Comparison of ENCODE assay signal across 38 cellular contexts in the genomic region with DNA sequence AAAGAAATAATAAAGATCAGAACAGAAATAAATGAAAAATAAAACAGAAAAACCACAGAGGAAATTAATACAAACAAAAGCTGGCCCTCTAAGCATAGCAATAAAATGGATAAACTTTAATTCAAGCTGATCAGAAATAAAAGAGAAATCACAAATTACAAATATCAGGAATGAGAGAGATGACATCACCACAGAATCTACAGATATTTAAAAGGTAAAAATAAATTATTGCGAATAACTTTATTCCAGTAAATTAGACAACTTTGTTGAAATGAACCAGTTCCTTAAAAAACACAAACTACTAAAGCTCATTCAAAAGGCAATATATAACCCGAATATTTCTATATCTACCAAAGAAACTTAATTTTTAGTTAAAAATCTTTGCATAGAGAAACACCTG.
"Had no signal": no experiment of that assay in that cellular context is flagged by ENCODE, and none has a peak within 500 bp of the region (broad histone marks: within the 10 kb centered on the region; RNA-seq: fewer than 3 reads in every experiment).

No MANE protein-coding gene starts in this region.

- H3K27ac Mint-ChIP-seq: activated CD4-positive, alpha-beta memory T cell treated with anti-CD3 and anti-CD28 coated beads, Interleukin-2, amount 10 ng/mL, durations not matched to agents 7 days and 5 days; activated CD4-positive, alpha-beta T cell treated with anti-CD3 and anti-CD28 coated beads for 36 hours; activated CD4-positive, alpha-beta T cell treated with anti-CD3 and anti-CD28 coated beads, Interleukin-2, amount 10 ng/mL, durations not matched to agents 7 days and 5 days; activated CD8-positive, alpha-beta memory T cell treated with anti-CD3 and anti-CD28 coated beads, Interleukin-2, amount 10 ng/mL, durations not matched to agents 7 days and 5 days; activated CD8-positive, alpha-beta T cell treated with anti-CD3 and anti-CD28 coated beads, Interleukin-2, amount 10 ng/mL, durations not matched to agents 7 days and 5 days; activated naive CD4-positive, alpha-beta T cell treated with anti-CD3 and anti-CD28 coated beads, Interleukin-2, amount 10 ng/mL, durations not matched to agents 7 days and 5 days; activated naive CD4-positive, alpha-beta T cell treated with anti-CD3 and anti-CD28 coated beads, Interleukin-2, amount 50 U/mL, for 24 hours; activated naive CD8-positive, alpha-beta T cell; activated naive CD8-positive, alpha-beta T cell treated with anti-CD3 and anti-CD28 coated beads, Interleukin-2, amount 10 ng/mL, durations not matched to agents 7 days and 5 days; activated naive CD8-positive, alpha-beta T cell treated with anti-CD3 and anti-CD28 coated beads, Interleukin-2, amount 50 U/mL, for 24 hours; activated T-helper 2 cell treated with anti-CD3 and anti-CD28 coated beads, Interferon-gamma antibody, Interleukin-2, Interleukin-4, amounts not matched to agents 10 μg/mL and 5 μg/mL and 100 μg/mL, durations not matched to agents 14 hours and 24 hours and 36 hours; brain; T-helper 1 cell treated with Interleukin-12 subunit alpha and Interleukin-12 subunit beta and Interleukin-4 antibody, amounts not matched to agents 30 μg/mL and 1 μg/mL, for 36 hours; T-helper 2 cell treated with Interferon-gamma antibody and Interleukin-4, amounts not matched to agents 5 μg/mL and 100 μg/mL, for 36 hours had no signal

- FAIRE-seq: bronchial epithelial cell, TTC549 had no signal

- H3K9me3 Mint-ChIP-seq: activated CD4-positive, alpha-beta memory T cell treated with anti-CD3 and anti-CD28 coated beads, Interleukin-2, amount 10 ng/mL, durations not matched to agents 7 days and 5 days; activated CD4-positive, alpha-beta T cell treated with anti-CD3 and anti-CD28 coated beads, Interleukin-2, amount 10 ng/mL, durations not matched to agents 7 days and 5 days; activated naive CD4-positive, alpha-beta T cell treated with anti-CD3 and anti-CD28 coated beads, Interleukin-2, amount 10 ng/mL, durations not matched to agents 7 days and 5 days; activated naive CD4-positive, alpha-beta T cell treated with anti-CD3 and anti-CD28 coated beads, Interleukin-2, amount 50 U/mL, for 24 hours; activated naive CD8-positive, alpha-beta T cell treated with anti-CD3 and anti-CD28 coated beads, Interleukin-2, amount 10 ng/mL, durations not matched to agents 7 days and 5 days; activated T-cell treated with anti-CD3 and anti-CD28 coated beads, Interleukin-2, amount 50 U/mL, for 4 hours; activated T-helper 2 cell treated with anti-CD3 and anti-CD28 coated beads, Interferon-gamma antibody, Interleukin-2, Interleukin-4, amounts not matched to agents 10 μg/mL and 5 μg/mL and 100 μg/mL, durations not matched to agents 14 hours and 24 hours and 36 hours; brain; T-helper 1 cell treated with Interleukin-12 subunit alpha and Interleukin-12 subunit beta and Interleukin-4 antibody, amounts not matched to agents 30 μg/mL and 1 μg/mL, for 36 hours; T-helper 2 cell treated with Interferon-gamma antibody and Interleukin-4, amounts not matched to agents 5 μg/mL and 100 μg/mL, for 36 hours had no signal

- H3K36me3 Mint-ChIP-seq: activated CD8-positive, alpha-beta memory T cell treated with anti-CD3 and anti-CD28 coated beads, Interleukin-2, amount 10 ng/mL, durations not matched to agents 7 days and 5 days; activated naive CD4-positive, alpha-beta T cell treated with anti-CD3 and anti-CD28 coated beads, Interleukin-2, amount 10 ng/mL, durations not matched to agents 7 days and 5 days; activated naive CD4-positive, alpha-beta T cell treated with anti-CD3 and anti-CD28 coated beads, Interleukin-2, amount 50 U/mL, for 24 hours; activated naive CD8-positive, alpha-beta T cell; activated naive CD8-positive, alpha-beta T cell treated with anti-CD3 and anti-CD28 coated beads, Interleukin-2, amount 10 ng/mL, durations not matched to agents 7 days and 5 days; brain had no signal

- H3K4me3 ChIP-seq: ascending aorta, cardiac muscle cell had no signal

- H3K4me1 ChIP-seq: ascending aorta had no signal

- H3K9me3 ChIP-seq: ascending aorta had no signal

- H3K27me3 ChIP-seq: ascending aorta, cardiac muscle cell had no signal

- ATAC-seq: activated CD4-positive, alpha-beta T cell treated with anti-CD3 and anti-CD28 coated beads for 36 hours; activated CD4-positive, CD25-positive, alpha-beta regulatory T cell treated with anti-CD3 and anti-CD28 coated beads, Interleukin-2, amount 50 U/mL, for 24 hours; activated CD8-positive, alpha-beta memory T cell treated with anti-CD3 and anti-CD28 coated beads, Interleukin-2, amount 10 ng/mL, durations not matched to agents 7 days and 5 days; activated CD8-positive, alpha-beta T cell treated with anti-CD3 and anti-CD28 coated beads, Interleukin-2, amount 10 ng/mL, durations not matched to agents 7 days and 5 days; activated naive CD8-positive, alpha-beta T cell treated with anti-CD3 and anti-CD28 coated beads, Interleukin-2, amount 50 U/mL, for 24 hours; activated T-cell treated with anti-CD3 and anti-CD28 coated beads, Interleukin-2, amount 50 U/mL, for 4 hours had no signal

- H3K4me3 Mint-ChIP-seq: activated CD4-positive, alpha-beta memory T cell treated with anti-CD3 and anti-CD28 coated beads, Interleukin-2, amount 10 ng/mL, durations not matched to agents 7 days and 5 days; activated CD4-positive, alpha-beta T cell treated with anti-CD3 and anti-CD28 coated beads for 36 hours; activated CD4-positive, alpha-beta T cell treated with anti-CD3 and anti-CD28 coated beads, Interleukin-2, amount 10 ng/mL, durations not matched to agents 7 days and 5 days; activated CD8-positive, alpha-beta memory T cell treated with anti-CD3 and anti-CD28 coated beads, Interleukin-2, amount 10 ng/mL, durations not matched to agents 7 days and 5 days; activated CD8-positive, alpha-beta T cell treated with anti-CD3 and anti-CD28 coated beads, Interleukin-2, amount 10 ng/mL, durations not matched to agents 7 days and 5 days; activated naive CD4-positive, alpha-beta T cell treated with anti-CD3 and anti-CD28 coated beads, Interleukin-2, amount 10 ng/mL, durations not matched to agents 7 days and 5 days; activated naive CD4-positive, alpha-beta T cell treated with anti-CD3 and anti-CD28 coated beads, Interleukin-2, amount 50 U/mL, for 24 hours; activated naive CD8-positive, alpha-beta T cell; activated naive CD8-positive, alpha-beta T cell treated with anti-CD3 and anti-CD28 coated beads, Interleukin-2, amount 10 ng/mL, durations not matched to agents 7 days and 5 days; activated naive CD8-positive, alpha-beta T cell treated with anti-CD3 and anti-CD28 coated beads, Interleukin-2, amount 50 U/mL, for 24 hours; activated T-cell treated with anti-CD3 and anti-CD28 coated beads, Interleukin-2, amount 50 U/mL, for 4 hours; brain; central memory CD8-positive, alpha-beta T cell; T-helper 1 cell treated with Interleukin-12 subunit alpha and Interleukin-12 subunit beta and Interleukin-4 antibody, amounts not matched to agents 30 μg/mL and 1 μg/mL, for 36 hours; T-helper 2 cell treated with Interferon-gamma antibody and Interleukin-4, amounts not matched to agents 5 μg/mL and 100 μg/mL, for 36 hours had no signal

- DNase-seq: activated CD4-positive, alpha-beta memory T cell treated with anti-CD3 and anti-CD28 coated beads, Interleukin-2, amount 10 ng/mL, durations not matched to agents 7 days and 5 days; activated CD4-positive, alpha-beta T cell treated with anti-CD3 and anti-CD28 coated beads for 1 hour; activated CD4-positive, alpha-beta T cell treated with anti-CD3 and anti-CD28 coated beads for 36 hours; activated CD4-positive, alpha-beta T cell treated with anti-CD3 and anti-CD28 coated beads for 48 hours; activated CD4-positive, alpha-beta T cell treated with anti-CD3 and anti-CD28 coated beads, Interleukin-2, amount 10 ng/mL, durations not matched to agents 7 days and 5 days; activated CD4-positive, alpha-beta T cell treated with anti-CD3 and anti-CD28 coated beads, Interleukin-2, amount 50 U/mL, for 48 hours; activated CD4-positive, CD25-positive, alpha-beta regulatory T cell; activated CD8-positive, alpha-beta memory T cell treated with anti-CD3 and anti-CD28 coated beads for 24 hours; activated CD8-positive, alpha-beta memory T cell treated with anti-CD3 and anti-CD28 coated beads, Interleukin-2, amount 10 ng/mL, durations not matched to agents 7 days and 5 days; activated CD8-positive, alpha-beta memory T cell treated with anti-CD3 and anti-CD28 coated beads, Interleukin-2, amount 50 U/mL, for 48 hours; activated CD8-positive, alpha-beta T cell treated with anti-CD3 and anti-CD28 coated beads, Interleukin-2, amount 10 ng/mL, durations not matched to agents 7 days and 5 days; activated effector memory CD4-positive, alpha-beta T cell treated with Interleukin-2 at 50 U/mL for 16 hours; activated gamma-delta T cell; activated naive CD4-positive, alpha-beta T cell treated with anti-CD3 and anti-CD28 coated beads, Interleukin-2, amount 10 ng/mL, durations not matched to agents 7 days and 5 days; activated naive CD4-positive, alpha-beta T cell treated with Interleukin-2 at 50 U/mL for 16 hours; activated naive CD8-positive, alpha-beta T cell treated with anti-CD3 and anti-CD28 coated beads, Interleukin-2, amount 10 ng/mL, durations not matched to agents 7 days and 5 days; activated naive CD8-positive, alpha-beta T cell treated with anti-CD3 and anti-CD28 coated beads, Interleukin-2, amount 50 U/mL, for 24 hours; activated T-cell treated with anti-CD3 and anti-CD28 coated beads, Interleukin-2, amount 50 U/mL, for 4 hours; amygdala; anterior cingulate cortex; caudate nucleus; cerebellar nuclear complex; T-helper 1 cell; T-helper 2 cell; T-helper 9 cell had no signal

- H3K36me3 ChIP-seq: ascending aorta, cardiac muscle cell had no signal

- H3K4me1 Mint-ChIP-seq: activated CD4-positive, alpha-beta memory T cell treated with anti-CD3 and anti-CD28 coated beads, Interleukin-2, amount 10 ng/mL, durations not matched to agents 7 days and 5 days; activated CD4-positive, alpha-beta T cell treated with anti-CD3 and anti-CD28 coated beads for 36 hours; activated CD4-positive, alpha-beta T cell treated with anti-CD3 and anti-CD28 coated beads, Interleukin-2, amount 10 ng/mL, durations not matched to agents 7 days and 5 days; activated CD8-positive, alpha-beta memory T cell treated with anti-CD3 and anti-CD28 coated beads, Interleukin-2, amount 10 ng/mL, durations not matched to agents 7 days and 5 days; activated naive CD4-positive, alpha-beta T cell treated with anti-CD3 and anti-CD28 coated beads, Interleukin-2, amount 10 ng/mL, durations not matched to agents 7 days and 5 days; activated naive CD4-positive, alpha-beta T cell treated with anti-CD3 and anti-CD28 coated beads, Interleukin-2, amount 50 U/mL, for 24 hours; activated naive CD8-positive, alpha-beta T cell treated with anti-CD3 and anti-CD28 coated beads, Interleukin-2, amount 10 ng/mL, durations not matched to agents 7 days and 5 days; activated naive CD8-positive, alpha-beta T cell treated with anti-CD3 and anti-CD28 coated beads, Interleukin-2, amount 50 U/mL, for 24 hours; brain; central memory CD8-positive, alpha-beta T cell had no signal

- H3K27me3 Mint-ChIP-seq: activated CD4-positive, alpha-beta memory T cell treated with anti-CD3 and anti-CD28 coated beads, Interleukin-2, amount 10 ng/mL, durations not matched to agents 7 days and 5 days; activated CD4-positive, alpha-beta T cell treated with anti-CD3 and anti-CD28 coated beads for 36 hours; activated CD4-positive, alpha-beta T cell treated with anti-CD3 and anti-CD28 coated beads, Interleukin-2, amount 10 ng/mL, durations not matched to agents 7 days and 5 days; activated CD8-positive, alpha-beta memory T cell treated with anti-CD3 and anti-CD28 coated beads, Interleukin-2, amount 10 ng/mL, durations not matched to agents 7 days and 5 days; activated naive CD4-positive, alpha-beta T cell treated with anti-CD3 and anti-CD28 coated beads, Interleukin-2, amount 10 ng/mL, durations not matched to agents 7 days and 5 days; activated naive CD4-positive, alpha-beta T cell treated with anti-CD3 and anti-CD28 coated beads, Interleukin-2, amount 50 U/mL, for 24 hours; activated naive CD8-positive, alpha-beta T cell; activated naive CD8-positive, alpha-beta T cell treated with anti-CD3 and anti-CD28 coated beads, Interleukin-2, amount 10 ng/mL, durations not matched to agents 7 days and 5 days; activated naive CD8-positive, alpha-beta T cell treated with anti-CD3 and anti-CD28 coated beads, Interleukin-2, amount 50 U/mL, for 24 hours; central memory CD8-positive, alpha-beta T cell had no signal

- H3K27ac ChIP-seq: ascending aorta, cardiac muscle cell, VCaP had no signal
